Comparison of ENCODE assay signal across 24 cellular contexts in the genomic region with DNA sequence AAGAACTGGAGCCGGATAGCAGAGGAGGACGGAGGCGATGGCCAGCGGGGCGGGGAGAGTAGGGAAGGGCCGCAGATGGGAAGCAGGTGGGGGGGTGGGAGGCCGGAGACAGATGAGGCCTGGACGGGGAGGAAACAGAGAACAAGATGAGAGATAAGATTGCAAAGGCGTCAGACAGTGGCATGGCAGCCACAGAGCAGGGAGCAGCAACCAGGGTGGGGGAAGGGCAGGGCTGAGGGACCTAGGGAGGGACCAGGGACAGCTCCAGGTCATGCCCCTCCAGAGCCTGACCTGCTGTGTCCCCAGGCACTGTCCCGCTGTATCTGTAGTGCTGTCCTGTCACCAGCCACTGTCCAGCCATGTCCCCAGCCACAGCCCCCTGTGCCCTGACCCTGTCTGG. TPM values are rescaled to one million over a fixed set of nuclear protein-coding genes. Genes with fewer than 3 reads are reported as not detected.
DNase-seq lines count a peak whose midpoint lies in the region; ATAC-seq and TF ChIP-seq lines count a peak whose summit lies in the region.
"Had no signal": no experiment of that assay in that cellular context is flagged by ENCODE, and none has a peak within 500 bp of the region (broad histone marks: within the 10 kb centered on the region; RNA-seq: fewer than 3 reads in every experiment).

No MANE protein-coding gene starts in this region.

- no peak overlapping the region for H3K9ac ChIP-seq in SK-N-SH
- H3K9ac ChIP-seq: GM23248 had no signal

- 13% methylated on average over 9 of the region's 10 CpGs for WGBS in SK-N-SH (ENCODE audit: low lambda C conversion rate)

- H3K36me3 ChIP-seq in H7 (replicated peaks; ENCODE audit: control insufficient read depth, insufficient read depth, low read length) = no peaks in the 10 kb centered on the region
- no peaks in the 10 kb centered on the region for H3K36me3 ChIP-seq in SK-N-SH (replicated peaks in 1 of 2; ENCODE audit: control insufficient read depth in 1 of 2, insufficient read depth in 2 of 2, low read length in 1 of 2)
- H3K36me3 ChIP-seq: heart right ventricle, left lung, thoracic aorta had no signal

- no peak overlapping the region for H3K27ac ChIP-seq in SK-N-SH (ENCODE audit: low read depth in 2 of 2, low read length in 1 of 2)
- H3K27ac ChIP-seq: GM23248, heart right ventricle, left lung, thoracic aorta had no signal

- H3F3A ChIP-seq in SK-N-SH (replicated peaks; ENCODE audit: insufficient read depth) = no peaks in the 10 kb centered on the region

- DNase-seq in H7 = peak; percentile 51
- peak; percentile 86 for DNase-seq in SK-N-SH
- no peak for DNase-seq in stimulated activated effector memory CD8-positive, alpha-beta T cell treated with anti-CD3 and anti-CD28 coated beads, Interleukin-12 subunit alpha, Interleukin-12 subunit beta, amount 100 ng/mL, for 72 hours (ENCODE audit: low spot score in 2 of 2)
- DNase-seq: activated naive CD4-positive, alpha-beta T cell treated with anti-CD3 and anti-CD28 coated beads, Interleukin-2, amount 10 ng/mL, durations not matched to agents 7 days and 5 days; activated T-cell treated with anti-CD3 and anti-CD28 coated beads, Interleukin-2, amount 50 U/mL, for 48 hours; amygdala; CD8-positive, alpha-beta T cell; dermis blood vessel endothelial cell; GM23248; heart right ventricle; KG1; NCI-H1694; NCI-H526 treated with DMSO at 0.1 percent for 48 hours; small intestine; stimulated activated naive CD4-positive, alpha-beta T cell had no signal

- H3K4me3 Mint-ChIP-seq in stimulated activated effector memory CD8-positive, alpha-beta T cell treated with anti-CD3 and anti-CD28 coated beads, Interleukin-12 subunit alpha, Interleukin-12 subunit beta, amount 100 ng/mL, for 72 hours = no peak overlapping the region
- H3K4me3 Mint-ChIP-seq: activated naive CD4-positive, alpha-beta T cell treated with anti-CD3 and anti-CD28 coated beads, Interleukin-2, amount 10 ng/mL, durations not matched to agents 7 days and 5 days; CD8-positive, alpha-beta T cell; mesothelial cell of epicardium; nephron had no signal

- H3K36me3 Mint-ChIP-seq in stimulated activated effector memory CD8-positive, alpha-beta T cell treated with anti-CD3 and anti-CD28 coated beads, Interleukin-12 subunit alpha, Interleukin-12 subunit beta, amount 100 ng/mL, for 72 hours = no peaks in the 10 kb centered on the region
- H3K36me3 Mint-ChIP-seq: activated naive CD4-positive, alpha-beta T cell treated with anti-CD3 and anti-CD28 coated beads, Interleukin-2, amount 10 ng/mL, durations not matched to agents 7 days and 5 days; CD8-positive, alpha-beta T cell; mesothelial cell of epicardium had no signal

- no peaks in the 10 kb centered on the region for H3K9me3 Mint-ChIP-seq in stimulated activated effector memory CD8-positive, alpha-beta T cell treated with anti-CD3 and anti-CD28 coated beads, Interleukin-12 subunit alpha, Interleukin-12 subunit beta, amount 100 ng/mL, for 72 hours
- H3K9me3 Mint-ChIP-seq: activated naive CD4-positive, alpha-beta T cell treated with anti-CD3 and anti-CD28 coated beads, Interleukin-2, amount 10 ng/mL, durations not matched to agents 7 days and 5 days; CD8-positive, alpha-beta T cell; mesothelial cell of epicardium; nephron had no signal

- no peaks in the 10 kb centered on the region for H4K20me1 ChIP-seq in SK-N-SH (ENCODE audit: insufficient read depth)

- H3K4me1 Mint-ChIP-seq in stimulated activated effector memory CD8-positive, alpha-beta T cell treated with anti-CD3 and anti-CD28 coated beads, Interleukin-12 subunit alpha, Interleukin-12 subunit beta, amount 100 ng/mL, for 72 hours = peaks cover 7% of the 10 kb centered on the region
- H3K4me1 Mint-ChIP-seq: activated naive CD4-positive, alpha-beta T cell treated with anti-CD3 and anti-CD28 coated beads, Interleukin-2, amount 10 ng/mL, durations not matched to agents 7 days and 5 days; mesothelial cell of epicardium; nephron had no signal

- no peaks in the 10 kb centered on the region for H3K27me3 ChIP-seq in H7 (ENCODE audit: control insufficient read depth, insufficient read depth, low read length)
- peaks cover 30% of the 10 kb centered on the region for H3K27me3 ChIP-seq in SK-N-SH (ENCODE audit: insufficient read depth)

- no peak overlapping the region for H3K27ac Mint-ChIP-seq in stimulated activated effector memory CD8-positive, alpha-beta T cell treated with anti-CD3 and anti-CD28 coated beads, Interleukin-12 subunit alpha, Interleukin-12 subunit beta, amount 100 ng/mL, for 72 hours
- H3K27ac Mint-ChIP-seq: activated naive CD4-positive, alpha-beta T cell treated with anti-CD3 and anti-CD28 coated beads, Interleukin-2, amount 10 ng/mL, durations not matched to agents 7 days and 5 days; CD8-positive, alpha-beta T cell; mesothelial cell of epicardium; nephron had no signal

- no peak for TF ChIP-seq CTCF in SK-N-SH (IDR thresholded peaks at IDR 0.05)

- H3K9me2 ChIP-seq in SK-N-SH = no peaks in the 10 kb centered on the region

- no peak overlapping the region for H3K4me2 ChIP-seq in SK-N-SH

- H3K4me1 ChIP-seq in SK-N-SH (ENCODE audit: control insufficient read depth in 1 of 2, insufficient read depth in 2 of 2, low read depth in 1 of 2, low read length in 1 of 2) = peaks cover 0 to 21% of the 10 kb centered on the region in 2 experiments; a peak in 1 of 4 replicates

- no peak overlapping the region for H3K4me3 ChIP-seq in H7 (ENCODE audit: insufficient read depth, low read depth, low read length)
- H3K4me3 ChIP-seq in SK-N-SH (ENCODE audit: low read depth in 2 of 2, low read length in 1 of 2) = no peak overlapping the region
- H3K4me3 ChIP-seq: GM23248, heart right ventricle, left lung, thoracic aorta had no signal

- no peak for TF ChIP-seq RAD21 in SK-N-SH (IDR thresholded peaks at IDR 0.05; ENCODE audit: low read length)

- H2AFZ ChIP-seq in SK-N-SH (ENCODE audit: low read depth) = no peak overlapping the region
- H2AFZ ChIP-seq: GM23248 had no signal

- ATAC-seq in esophagus mucosa (peak; percentile 20), GM19455 (IDR thresholded peaks at IDR 0.05; ENCODE audit: unreplicated experiment) (no peak), HG02981 (IDR thresholded peaks at IDR 0.05; ENCODE audit: unreplicated experiment) (no peak), HG03045 (IDR thresholded peaks at IDR 0.05; ENCODE audit: unreplicated experiment) (no peak)
- peak; percentile 13 for ATAC-seq in stimulated activated effector memory CD8-positive, alpha-beta T cell treated with anti-CD3 and anti-CD28 coated beads, Interleukin-12 subunit alpha, Interleukin-12 subunit beta, amount 100 ng/mL, for 72 hours
- ATAC-seq: CD8-positive, alpha-beta T cell; left lung had no signal

- H3K79me2 ChIP-seq in SK-N-SH (ENCODE audit: insufficient read depth) = no peaks in the 10 kb centered on the region

- no peaks in the 10 kb centered on the region for H3K9me3 ChIP-seq in SK-N-SH
- H3K9me3 ChIP-seq: heart right ventricle, left lung, thoracic aorta had no signal

- POLR2A ChIA-PET in SK-N-SH (lab: Yijun Ruan, JAX) = interaction anchor here (0.6 to 1.6 kb wide), 6 partner anchors 13 to 76 kb away, joined by 3 to 8 read pairs (median 3); no protein-coding TSS in a partner anchor

- CTCF ChIA-PET in SK-N-SH (lab: Yijun Ruan, JAX) = interaction anchor here (0.6 to 21.5 kb wide), 20 partner anchors 10 to 1051 kb away, joined by 3 to 739 read pairs (median 4); no protein-coding TSS in a partner anchor

- TF ChIP-seq EP300 in SK-N-SH (IDR thresholded peaks at IDR 0.05; ENCODE audit: borderline replicate concordance in 1 of 2, low read depth in 1 of 2, low read length in 1 of 2) = peak in 1 of 2 experiments; percentile 87; a peak in 2 of 4 replicates

TF ChIP-seq in SK-N-SH, 30 proteins besides CTCF, POLR2A, EP300 and RAD21 (continues in another document):
- TF ChIP-seq RCOR1 (IDR thresholded peaks at IDR 0.05; ENCODE audit: low read length) (peak; percentile 94), CHD2 (IDR thresholded peaks at IDR 0.05; ENCODE audit: low read length, partially characterized antibody) (peak; percentile 96), RFX5 (IDR thresholded peaks at IDR 0.05; ENCODE audit: low read length) (no peak), JUND (IDR thresholded peaks at IDR 0.05) (no peak), FOSL2 (IDR thresholded peaks at IDR 0.05; ENCODE audit: borderline replicate concordance, low read depth) (no peak), TCF12 (IDR thresholded peaks at IDR 0.05) (peak; percentile 22; the same call in 1 of the 2 replicates), SIN3A (IDR thresholded peaks at IDR 0.05; ENCODE audit: borderline replicate concordance, low read depth, low read length) (no peak), TAF1 (IDR thresholded peaks at IDR 0.05; ENCODE audit: borderline replicate concordance, low read depth, low read length) (no peak), NRF1 (IDR thresholded peaks at IDR 0.05; ENCODE audit: low read depth, low read length) (no peak), SMC3 (IDR thresholded peaks at IDR 0.05; ENCODE audit: low read depth, low read length) (no peak), YY1 (IDR thresholded peaks at IDR 0.05; ENCODE audit: low read depth) (no peak), EZH2phosphoT487 (IDR thresholded peaks at IDR 0.05; ENCODE audit: borderline replicate concordance, low read depth) (no peak), MXI1 (IDR thresholded peaks at IDR 0.05; ENCODE audit: low read depth, low read length) (no peak)
- TF ChIP-seq, protein P1, sequence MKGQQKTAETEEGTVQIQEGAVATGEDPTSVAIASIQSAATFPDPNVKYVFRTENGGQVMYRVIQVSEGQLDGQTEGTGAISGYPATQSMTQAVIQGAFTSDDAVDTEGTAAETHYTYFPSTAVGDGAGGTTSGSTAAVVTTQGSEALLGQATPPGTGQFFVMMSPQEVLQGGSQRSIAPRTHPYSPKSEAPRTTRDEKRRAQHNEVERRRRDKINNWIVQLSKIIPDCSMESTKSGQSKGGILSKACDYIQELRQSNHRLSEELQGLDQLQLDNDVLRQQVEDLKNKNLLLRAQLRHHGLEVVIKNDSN (IDR thresholded peaks at IDR 0.05; ENCODE audit: borderline replicate concordance, low read depth) = no peak
- TF ChIP-seq, protein P2, sequence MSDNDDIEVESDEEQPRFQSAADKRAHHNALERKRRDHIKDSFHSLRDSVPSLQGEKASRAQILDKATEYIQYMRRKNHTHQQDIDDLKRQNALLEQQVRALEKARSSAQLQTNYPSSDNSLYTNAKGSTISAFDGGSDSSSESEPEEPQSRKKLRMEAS (IDR thresholded peaks at IDR 0.05; ENCODE audit: low read depth) = no peak

RNA-seq across cellular contexts. Expression of a gene that starts 49.6 kb away (rescaled TPM):
- total RNA-seq in H7 (2014; rRNA removed; shearing (Covaris generic)) = 8.7 and 16.7 TPM in 2 replicates
- not detected in 2 replicates for polyA plus RNA-seq in SK-N-SH (2012; rRNA removed)
- polyA plus RNA-seq in SK-N-SH (2012; cell fraction: cytosol; rRNA removed) = not detected in 2 replicates
- polyA plus RNA-seq in SK-N-SH (2012; cell fraction: nucleus; rRNA removed) = not detected in 2 replicates
- not detected for total RNA-seq in esophagus mucosa
- total RNA-seq: CD8-positive, alpha-beta T cell; dermis blood vessel endothelial cell; GM23248; pulmonary artery endothelial cell; thoracic aorta had no signal
- polyA plus RNA-seq: GM23248 had no signal

Comparison
In these comparisons a context has a peak if more than half of its experiments do, and no peak if none do; other contexts are left out.
1. DNase-seq: peak in H7 (single experiment) and SK-N-SH (single experiment); none in stimulated activated effector memory CD8-positive, alpha-beta T cell treated with anti-CD3 and anti-CD28 coated beads, Interleukin-12 subunit alpha, Interleukin-12 subunit beta, amount 100 ng/mL, for 72 hours (0 of 2).
2. ATAC-seq: peak in esophagus mucosa (single experiment) and stimulated activated effector memory CD8-positive, alpha-beta T cell treated with anti-CD3 and anti-CD28 coated beads, Interleukin-12 subunit alpha, Interleukin-12 subunit beta, amount 100 ng/mL, for 72 hours (single experiment); none in GM19455 (single experiment), HG02981 (single experiment) and HG03045 (single experiment).